ENCODE assay signal across 8 cellular contexts in the genomic region with DNA sequence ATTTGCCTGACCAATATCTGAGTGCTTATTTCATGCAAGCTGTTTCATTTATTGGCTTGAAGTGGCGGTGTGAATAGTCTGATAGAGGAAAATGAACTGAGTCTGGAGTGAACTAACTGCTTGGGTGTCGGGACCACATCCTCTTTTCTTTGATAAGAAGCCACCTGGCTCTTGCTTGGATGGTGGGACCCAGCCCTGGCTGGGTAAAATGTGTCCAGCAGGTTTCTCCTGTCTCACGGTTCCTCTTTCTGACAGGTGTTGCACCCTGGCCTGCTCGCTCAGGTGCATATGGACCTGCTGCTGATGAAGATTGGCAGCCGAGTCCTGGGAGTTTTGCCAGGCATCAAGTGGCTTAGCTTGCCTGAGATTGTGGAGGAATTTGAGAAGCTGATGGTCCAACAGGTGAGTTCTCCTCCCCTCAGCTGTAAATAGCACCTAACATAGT. TPM values are rescaled to one million over a fixed set of nuclear protein-coding genes. Genes with fewer than 3 reads are reported as not detected.
DNase-seq lines count a peak whose midpoint lies in the region; ATAC-seq and TF ChIP-seq lines count a peak whose summit lies in the region.

No MANE protein-coding gene starts in this region.

- H3K4me3 ChIP-seq in CD8-positive, alpha-beta T cell (ENCODE audit: low read depth, low read length): no peak overlapping the region

- peaks cover 22% of the 10 kb centered on the region for H3K4me1 ChIP-seq in CD8-positive, alpha-beta T cell (ENCODE audit: insufficient read depth, low read length)

- H3K27me3 ChIP-seq in CD8-positive, alpha-beta T cell (ENCODE audit: insufficient read depth, low read length): no peaks in the 10 kb centered on the region

- peaks cover 43% of the 10 kb centered on the region for H3K4me1 Mint-ChIP-seq in CD8-positive, alpha-beta T cell (ENCODE audit: low read depth)

- intact Hi-C loops in CD8-positive, alpha-beta T cell (cut with DNase I, micrococcal nuclease): loop anchor here (5.0 to 10.0 kb wide), 7 partner anchors 50 to 1332 kb away; partner anchors contain the start of genes MKRN1 (in 2 of the 2), BRAF (in 1 of the 2), FMC1 (in 1 of the 2) and HIPK2 (in 1 of the 2)

- peak overlapping the region; percentile 88 for H3K4me3 Mint-ChIP-seq in CD8-positive, alpha-beta T cell

- no peaks in the 10 kb centered on the region for H3K27me3 Mint-ChIP-seq in CD8-positive, alpha-beta T cell (ENCODE audit: low read depth)

- H3K27ac Mint-ChIP-seq in CD8-positive, alpha-beta T cell: peak overlapping the region; percentile 76

- POLR2A ChIA-PET in CD8-positive, alpha-beta T cell (lab: Charles Lee): interaction anchor here (1.4 to 2.3 kb wide), 4 partner anchors 23 to 198 kb away, joined by 4 to 15 read pairs (median 6); no protein-coding TSS in a partner anchor

- H3K9me3 ChIP-seq in CD8-positive, alpha-beta T cell (ENCODE audit: low read length): no peaks in the 10 kb centered on the region

- peaks cover 34% of the 10 kb centered on the region for H3K36me3 Mint-ChIP-seq in CD8-positive, alpha-beta T cell

- H3K27ac ChIP-seq in CD8-positive, alpha-beta T cell (ENCODE audit: low read depth, low read length): no peak overlapping the region

- H3K36me3 ChIP-seq in CD8-positive, alpha-beta T cell (ENCODE audit: insufficient read depth, low read length): peaks cover 13% of the 10 kb centered on the region

- no peak for TF ChIP-seq CTCF in CD8-positive, alpha-beta T cell (IDR thresholded peaks at IDR 0.05)

- no peak for ATAC-seq in CD8-positive, alpha-beta T cell
- ATAC-seq in GM19463 (IDR thresholded peaks at IDR 0.05; ENCODE audit: unreplicated experiment): peak; percentile 14

- no peak for DNase-seq in CD8-positive, alpha-beta T cell
- DNase-seq in NCI-H510A (lab: John Stamatoyannopoulos, UW): peak; percentile 24
- DNase-seq in germinal center (ENCODE audit: low spot score): peak; percentile 85
- no peak for DNase-seq in hippocampal formation (lab: John Stamatoyannopoulos, UW)
- DNase-seq in OCI-M1 (lab: John Stamatoyannopoulos, UW): no peak
- no peak for DNase-seq in CD1c-positive myeloid dendritic cell (ENCODE audit: extremely low spot score)
- no peak for DNase-seq in NCI-H748 treated with DMSO at 0.1 percent for 48 hours (lab: John Stamatoyannopoulos, UW)

- no peaks in the 10 kb centered on the region for H3K9me3 Mint-ChIP-seq in CD8-positive, alpha-beta T cell

- CTCF ChIA-PET in CD8-positive, alpha-beta T cell (lab: Charles Lee): interaction anchor here (0.8 to 1.4 kb wide), 4 partner anchors 12 to 198 kb away, joined by 3 read pairs; no protein-coding TSS in a partner anchor

RNA-seq across cellular contexts. Expression of gene ADCK2, which starts 1.6 kb away (rescaled TPM):
- total RNA-seq in CD8-positive, alpha-beta T cell: 10 to 100 TPM; 15.4 to 17.0 TPM

RNA-seq across cellular contexts. Expression of gene NDUFB2, which starts 22.1 kb away (rescaled TPM):
- 10 to 100 TPM; 83.9 to 84.5 TPM for total RNA-seq in CD8-positive, alpha-beta T cell

RNA-seq across cellular contexts. Expression of gene DENND2A, which starts 33.8 kb away (rescaled TPM):
- under 1 TPM in 1 of 2 experiments, not detected in 1; 0.27 TPM for total RNA-seq in CD8-positive, alpha-beta T cell

Comparison
In these comparisons a context has a peak if more than half of its experiments do, and no peak if none do; other contexts are left out.
1. DNase-seq: peak in NCI-H510A (single experiment) and germinal center (single experiment); none in CD8-positive, alpha-beta T cell (0 of 7), hippocampal formation (0 of 2), OCI-M1 (single experiment), CD1c-positive myeloid dendritic cell (single experiment) and NCI-H748 treated with DMSO at 0.1 percent for 48 hours (single experiment).